In the genomic region with DNA sequence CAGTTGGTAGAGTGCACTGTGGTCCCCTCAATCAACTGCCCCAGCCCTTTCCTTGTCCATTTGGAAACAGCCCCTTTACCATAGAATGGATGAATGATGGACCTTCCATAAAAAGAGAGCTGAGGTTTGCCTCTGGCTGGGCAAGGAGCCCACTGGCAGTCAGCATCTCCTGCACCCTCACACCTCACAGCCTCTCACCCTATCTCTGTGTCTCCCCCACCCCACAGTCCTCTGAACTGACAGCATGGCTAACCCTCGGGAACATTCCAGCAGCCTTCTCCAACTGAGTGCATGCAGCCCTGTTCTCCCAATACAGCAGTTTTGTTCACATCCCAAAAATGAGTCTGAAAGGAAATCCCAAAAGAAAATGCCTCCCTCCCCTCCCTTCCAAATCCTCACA, we compare ENCODE assay signal across 22 cellular contexts.
"Had no signal": no experiment of that assay in that cellular context is flagged by ENCODE, and none has a peak within 500 bp of the region (broad histone marks: within the 10 kb centered on the region; RNA-seq: fewer than 3 reads in every experiment).

No MANE protein-coding gene starts in this region.

- H3K4me2 ChIP-seq: hepatocyte had no signal

- H3K9me3 ChIP-seq: esophagus squamous epithelium, gastroesophageal sphincter, lower lobe of right lung, pancreas, right lobe of liver, stomach, thyroid gland, upper lobe of left lung, uterus had no signal

- H3K27ac ChIP-seq: epithelial cell of prostate, esophagus squamous epithelium, gastroesophageal sphincter, hepatocyte, lower lobe of right lung, pancreas, right lobe of liver, stomach, thyroid gland, upper lobe of left lung, uterus had no signal

- H3K4me3 ChIP-seq: esophagus squamous epithelium, gastroesophageal sphincter, hepatocyte, lower lobe of right lung, pancreas, right lobe of liver, stomach, thyroid gland, upper lobe of left lung, uterus had no signal

- H2AFZ ChIP-seq: hepatocyte had no signal

- H3K36me3 ChIP-seq: esophagus squamous epithelium, lower lobe of right lung, pancreas, right lobe of liver, stomach, thyroid gland, upper lobe of left lung, uterus had no signal

- DNase-seq: effector memory CD8-positive, alpha-beta T cell; esophagus squamous epithelium; foreskin fibroblast; glutamatergic neuron; kidney; left colon; lower lobe of right lung; mesenchymal stem cell; midbrain; occipital lobe; pancreas; right lobe of liver; stimulated activated CD4-positive, alpha-beta T cell treated with anti-CD3 and anti-CD28 coated beads, Interleukin-1b, Interleukin-23, amount 100 ng/mL, for 48 hours; stimulated activated CD4-positive, alpha-beta T cell treated with anti-CD3 and anti-CD28 coated beads, Interleukin-4, amount 100 ng/mL, for 4 hours; stimulated activated naive CD4-positive, alpha-beta T cell; stomach; thyroid gland; uterus had no signal

- H3K4me1 ChIP-seq: esophagus squamous epithelium, gastroesophageal sphincter, lower lobe of right lung, pancreas, right lobe of liver, stomach, thyroid gland, upper lobe of left lung, uterus had no signal

- H3K27me3 ChIP-seq: esophagus squamous epithelium, gastroesophageal sphincter, hepatocyte, pancreas, right lobe of liver, stomach, thyroid gland, upper lobe of left lung, uterus had no signal

- ATAC-seq: effector memory CD8-positive, alpha-beta T cell; gastroesophageal sphincter; left colon; lower lobe of right lung; pancreas; right lobe of liver had no signal

- H3K79me2 ChIP-seq: hepatocyte had no signal
